ENCODE assay signal across 19 cellular contexts in genomic region chr10:44366936-44367630, GRCh38. TPM values are rescaled to one million over a fixed set of nuclear protein-coding genes. Genes with fewer than 3 reads are reported as not detected.
DNase-seq lines count a peak whose midpoint lies in the region; ATAC-seq lines count a peak whose summit lies in the region.
"Had no signal": no experiment of that assay in that cellular context is flagged by ENCODE, and none has a peak within 500 bp of the region (broad histone marks: within the 10 kb centered on the region; RNA-seq: fewer than 3 reads in every experiment).

No MANE protein-coding gene starts in this region.

- H3K36me3 Mint-ChIP-seq in stimulated activated effector memory CD8-positive, alpha-beta T cell treated with anti-CD3 and anti-CD28 coated beads, Interleukin-12 subunit alpha, Interleukin-12 subunit beta, amount 100 ng/mL, for 72 hours = no peaks in the 10 kb centered on the region
- H3K36me3 Mint-ChIP-seq in effector memory CD8-positive, alpha-beta T cell (ENCODE audit: insufficient read depth) = peaks cover 2% of the 10 kb centered on the region
- no peaks in the 10 kb centered on the region for H3K36me3 Mint-ChIP-seq in activated T-cell treated with anti-CD3 and anti-CD28 coated beads, Interleukin-2, amount 50 U/mL, for 72 hours (ENCODE audit: insufficient read depth in 2 of 2)
- H3K36me3 Mint-ChIP-seq: CD4-positive, CD25-positive, alpha-beta regulatory T cell had no signal

- H3K27ac Mint-ChIP-seq in stimulated activated effector memory CD8-positive, alpha-beta T cell treated with anti-CD3 and anti-CD28 coated beads, Interleukin-12 subunit alpha, Interleukin-12 subunit beta, amount 100 ng/mL, for 72 hours = no peak overlapping the region
- no peak overlapping the region for H3K27ac Mint-ChIP-seq in effector memory CD8-positive, alpha-beta T cell
- H3K27ac Mint-ChIP-seq in activated T-cell treated with anti-CD3 and anti-CD28 coated beads, Interleukin-2, amount 50 U/mL, for 72 hours = no peak overlapping the region
- H3K27ac Mint-ChIP-seq: CD4-positive, CD25-positive, alpha-beta regulatory T cell; H9 had no signal

- no peaks in the 10 kb centered on the region for H3K4me1 Mint-ChIP-seq in stimulated activated effector memory CD8-positive, alpha-beta T cell treated with anti-CD3 and anti-CD28 coated beads, Interleukin-12 subunit alpha, Interleukin-12 subunit beta, amount 100 ng/mL, for 72 hours
- H3K4me1 Mint-ChIP-seq in effector memory CD8-positive, alpha-beta T cell (ENCODE audit: low read depth in 2 of 2) = no peaks in the 10 kb centered on the region
- H3K4me1 Mint-ChIP-seq in activated T-cell treated with anti-CD3 and anti-CD28 coated beads, Interleukin-2, amount 50 U/mL, for 72 hours (ENCODE audit: low read depth) = no peaks in the 10 kb centered on the region
- H3K4me1 Mint-ChIP-seq: CD4-positive, CD25-positive, alpha-beta regulatory T cell had no signal

- ATAC-seq in stimulated activated effector memory CD8-positive, alpha-beta T cell treated with anti-CD3 and anti-CD28 coated beads, Interleukin-12 subunit alpha, Interleukin-12 subunit beta, amount 100 ng/mL, for 72 hours = peak; percentile 14
- no peak for ATAC-seq in effector memory CD8-positive, alpha-beta T cell (replicated peaks)
- ATAC-seq in activated T-cell treated with anti-CD3 and anti-CD28 coated beads, Interleukin-2, amount 50 U/mL, for 72 hours (replicated peaks in 1 of 2) = no peak

- H3K27me3 Mint-ChIP-seq in effector memory CD8-positive, alpha-beta T cell = peaks cover 32% of the 10 kb centered on the region in 2 donors
- no peaks in the 10 kb centered on the region for H3K27me3 Mint-ChIP-seq in activated T-cell treated with anti-CD3 and anti-CD28 coated beads, Interleukin-2, amount 50 U/mL, for 72 hours (ENCODE audit: low read depth)
- H3K27me3 Mint-ChIP-seq: CD4-positive, CD25-positive, alpha-beta regulatory T cell had no signal

- no peaks in the 10 kb centered on the region for H3K9me3 Mint-ChIP-seq in stimulated activated effector memory CD8-positive, alpha-beta T cell treated with anti-CD3 and anti-CD28 coated beads, Interleukin-12 subunit alpha, Interleukin-12 subunit beta, amount 100 ng/mL, for 72 hours
- H3K9me3 Mint-ChIP-seq in effector memory CD8-positive, alpha-beta T cell = no peaks in the 10 kb centered on the region
- H3K9me3 Mint-ChIP-seq in activated T-cell treated with anti-CD3 and anti-CD28 coated beads, Interleukin-2, amount 50 U/mL, for 72 hours = no peaks in the 10 kb centered on the region

- DNase-seq in GM03348 (ENCODE audit: low spot score) = peak; percentile 34
- peak; percentile 38 for DNase-seq in amniotic epithelial cell (ENCODE audit: low read depth)
- DNase-seq in kidney tubule cell (ENCODE audit: low spot score) = peak; percentile 44
- DNase-seq in stimulated activated effector memory CD8-positive, alpha-beta T cell treated with anti-CD3 and anti-CD28 coated beads, Interleukin-12 subunit alpha, Interleukin-12 subunit beta, amount 100 ng/mL, for 72 hours (ENCODE audit: low spot score in 2 of 2) = no peak
- no peak for DNase-seq in UCSD-AML1 (lab: John Stamatoyannopoulos, UW; ENCODE audit: unreplicated experiment)
- DNase-seq in effector memory CD8-positive, alpha-beta T cell = no peak
- DNase-seq in activated T-cell treated with anti-CD3 and anti-CD28 coated beads, Interleukin-2, amount 50 U/mL, for 72 hours = no peak
- DNase-seq: CD4-positive, CD25-positive, alpha-beta regulatory T cell; DND-41; GF-D8; H9; NCI-H1105; NCI-H146; NCI-H2029; NCI-H2227 treated with DMSO at 0.1 percent for 48 hours; NCI-H510A treated with DMSO at 0.1 percent for 48 hours; NCI-H748 treated with DMSO at 0.1 percent for 48 hours; SHP77 treated with DMSO at 0.1 percent for 48 hours had no signal

- no peak overlapping the region for H3K4me3 Mint-ChIP-seq in stimulated activated effector memory CD8-positive, alpha-beta T cell treated with anti-CD3 and anti-CD28 coated beads, Interleukin-12 subunit alpha, Interleukin-12 subunit beta, amount 100 ng/mL, for 72 hours
- no peak overlapping the region for H3K4me3 Mint-ChIP-seq in effector memory CD8-positive, alpha-beta T cell
- H3K4me3 Mint-ChIP-seq in activated T-cell treated with anti-CD3 and anti-CD28 coated beads, Interleukin-2, amount 50 U/mL, for 72 hours = no peak overlapping the region
- H3K4me3 Mint-ChIP-seq: CD4-positive, CD25-positive, alpha-beta regulatory T cell; H9 had no signal

RNA-seq across cellular contexts. Expression of gene CXCL12, which starts 17.8 kb away (rescaled TPM):
- total RNA-seq in activated T-cell treated with anti-CD3 and anti-CD28 coated beads, Interleukin-2, amount 50 U/mL, for 72 hours = not detected
- total RNA-seq: CD4-positive, CD25-positive, alpha-beta regulatory T cell; PC-9 had no signal

Comparison
In these comparisons a context has a peak if more than half of its experiments do, and no peak if none do; other contexts are left out.
1. DNase-seq: peak in GM03348 (single experiment), amniotic epithelial cell (single experiment) and kidney tubule cell (single experiment); none in stimulated activated effector memory CD8-positive, alpha-beta T cell treated with anti-CD3 and anti-CD28 coated beads, Interleukin-12 subunit alpha, Interleukin-12 subunit beta, amount 100 ng/mL, for 72 hours (0 of 2), UCSD-AML1 (single experiment), effector memory CD8-positive, alpha-beta T cell (0 of 3) and activated T-cell treated with anti-CD3 and anti-CD28 coated beads, Interleukin-2, amount 50 U/mL, for 72 hours (0 of 2).